ENCODE assay signal across 10 cellular contexts in the genomic region with DNA sequence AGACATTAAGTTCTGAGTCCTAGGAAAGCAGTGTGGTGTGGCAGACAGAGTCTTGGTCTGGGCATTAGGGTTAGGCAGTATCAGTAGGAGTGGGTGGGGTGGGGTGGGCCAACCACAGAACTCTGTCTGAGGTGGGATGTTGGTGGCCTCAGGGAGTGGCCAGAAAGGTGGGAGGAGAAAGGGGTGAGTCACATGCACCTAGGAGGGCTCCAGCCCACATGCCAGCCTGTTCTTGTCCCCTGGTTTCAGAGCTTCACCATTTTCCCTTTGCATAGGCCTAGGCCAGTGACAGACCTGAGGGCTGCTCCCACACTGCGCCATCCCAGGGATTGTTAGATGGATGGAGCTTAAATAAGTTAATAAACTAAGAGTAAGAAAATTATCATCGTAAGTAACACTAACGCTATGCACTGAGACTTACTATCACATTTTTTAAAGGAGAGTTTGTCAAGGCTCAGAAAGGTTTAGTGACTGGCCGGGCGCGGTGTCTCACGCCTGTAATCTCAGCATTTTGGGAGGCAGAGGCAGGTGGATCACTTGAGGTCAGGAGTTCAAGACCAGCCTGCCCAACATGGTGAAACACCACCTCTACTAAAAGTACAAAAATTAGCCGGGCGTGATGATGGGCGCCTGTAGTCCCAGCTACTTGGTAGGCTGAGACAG. TPM values are rescaled to one million over a fixed set of nuclear protein-coding genes. Genes with fewer than 3 reads are reported as not detected.
DNase-seq lines count a peak whose midpoint lies in the region; ATAC-seq and TF ChIP-seq lines count a peak whose summit lies in the region.
"Had no signal": no experiment of that assay in that cellular context is flagged by ENCODE, and none has a peak within 500 bp of the region (broad histone marks: within the 10 kb centered on the region; RNA-seq: fewer than 3 reads in every experiment).

No MANE protein-coding gene starts in this region.

- H3K36me3 Mint-ChIP-seq in activated naive CD4-positive, alpha-beta T cell treated with anti-CD3 and anti-CD28 coated beads, Interleukin-2, amount 50 U/mL, for 24 hours = no peaks in the 10 kb centered on the region
- H3K36me3 Mint-ChIP-seq in activated naive CD4-positive, alpha-beta T cell treated with anti-CD3 and anti-CD28 coated beads, Interleukin-2, amount 50 U/mL, for 72 hours = no peaks in the 10 kb centered on the region
- no peaks in the 10 kb centered on the region for H3K36me3 Mint-ChIP-seq in activated CD8-positive, alpha-beta T cell treated with anti-CD3 and anti-CD28 coated beads, Interleukin-2, amount 10 ng/mL, durations not matched to agents 7 days and 5 days (ENCODE audit: low read depth)

- 92 to 95% methylated on average over 10 of the region's 10 CpGs for WGBS in tibial nerve, 2 donors

- no peak for DNase-seq in activated naive CD4-positive, alpha-beta T cell treated with anti-CD3 and anti-CD28 coated beads, Interleukin-2, amount 50 U/mL, for 72 hours (ENCODE audit: low spot score in 2 of 2)
- no peak for DNase-seq in activated CD8-positive, alpha-beta T cell treated with anti-CD3 and anti-CD28 coated beads, Interleukin-2, amount 10 ng/mL, durations not matched to agents 7 days and 5 days
- DNase-seq in islet precursor cell (peak; percentile 71), tibial nerve (ENCODE audit: low spot score in 2 of 2) (no peak), AG08395 (ENCODE audit: low spot score) (no peak), NCI-H2029 treated with DMSO at 0.1 percent for 48 hours (lab: John Stamatoyannopoulos, UW) (no peak)
- DNase-seq: NCI-H2107 had no signal

- ATAC-seq in activated naive CD4-positive, alpha-beta T cell treated with anti-CD3 and anti-CD28 coated beads, Interleukin-2, amount 50 U/mL, for 72 hours = no peak
- ATAC-seq in activated CD8-positive, alpha-beta T cell treated with anti-CD3 and anti-CD28 coated beads, Interleukin-2, amount 10 ng/mL, durations not matched to agents 7 days and 5 days = no peak
- ATAC-seq in GM21360 (IDR thresholded peaks at IDR 0.05; ENCODE audit: unreplicated experiment) = no peak

- peak overlapping the region; percentile 60 for H3K4me3 Mint-ChIP-seq in activated naive CD4-positive, alpha-beta T cell treated with anti-CD3 and anti-CD28 coated beads, Interleukin-2, amount 50 U/mL, for 24 hours
- peak overlapping the region; percentile 5 for H3K4me3 Mint-ChIP-seq in activated CD8-positive, alpha-beta T cell treated with anti-CD3 and anti-CD28 coated beads, Interleukin-2, amount 10 ng/mL, durations not matched to agents 7 days and 5 days

- H3K27me3 Mint-ChIP-seq in activated naive CD4-positive, alpha-beta T cell treated with anti-CD3 and anti-CD28 coated beads, Interleukin-2, amount 50 U/mL, for 24 hours = no peaks in the 10 kb centered on the region
- peaks cover 2% of the 10 kb centered on the region for H3K27me3 Mint-ChIP-seq in activated CD8-positive, alpha-beta T cell treated with anti-CD3 and anti-CD28 coated beads, Interleukin-2, amount 10 ng/mL, durations not matched to agents 7 days and 5 days (ENCODE audit: low read depth)

- H3K9me3 ChIP-seq in tibial nerve = no peaks in the 10 kb centered on the region

- TF ChIP-seq CTCF in tibial nerve (IDR thresholded peaks at IDR 0.05) = no peak

- no peak overlapping the region for H3K4me3 ChIP-seq in tibial nerve

- TF ChIP-seq POLR2A in tibial nerve (IDR thresholded peaks at IDR 0.05) = no peak

- peaks cover 0 to 62% (median 28%) of the 10 kb centered on the region in 4 donors for H3K4me1 ChIP-seq in tibial nerve

- peak overlapping the region in 3 of 4 donors; percentile 68 to 87 (median 77) for H3K27ac ChIP-seq in tibial nerve

- CTCF ChIA-PET in activated CD8-positive, alpha-beta T cell treated with anti-CD3 and anti-CD28 coated beads, Interleukin-2, amount 10 ng/mL, durations not matched to agents 7 days and 5 days (lab: Charles Lee) = interaction anchor here (0.5 to 4.0 kb wide), 34 partner anchors 9 to 1051 kb away, joined by 3 to 44 read pairs (median 4); partner anchors contain the start of genes FLNB, HTD2 and RPP14

- peaks cover 6% of the 10 kb centered on the region for H3K4me1 Mint-ChIP-seq in activated naive CD4-positive, alpha-beta T cell treated with anti-CD3 and anti-CD28 coated beads, Interleukin-2, amount 50 U/mL, for 24 hours
- peaks cover 20% of the 10 kb centered on the region for H3K4me1 Mint-ChIP-seq in activated CD8-positive, alpha-beta T cell treated with anti-CD3 and anti-CD28 coated beads, Interleukin-2, amount 10 ng/mL, durations not matched to agents 7 days and 5 days (ENCODE audit: low read depth)

- H3K9me3 Mint-ChIP-seq in activated naive CD4-positive, alpha-beta T cell treated with anti-CD3 and anti-CD28 coated beads, Interleukin-2, amount 50 U/mL, for 24 hours = no peaks in the 10 kb centered on the region
- no peaks in the 10 kb centered on the region for H3K9me3 Mint-ChIP-seq in activated naive CD4-positive, alpha-beta T cell treated with anti-CD3 and anti-CD28 coated beads, Interleukin-2, amount 50 U/mL, for 72 hours
- no peaks in the 10 kb centered on the region for H3K9me3 Mint-ChIP-seq in activated CD8-positive, alpha-beta T cell treated with anti-CD3 and anti-CD28 coated beads, Interleukin-2, amount 10 ng/mL, durations not matched to agents 7 days and 5 days (ENCODE audit: insufficient read depth)
- H3K9me3 Mint-ChIP-seq: activated T-cell treated with anti-CD3 and anti-CD28 coated beads, Interleukin-2, amount 50 U/mL, for 24 hours had no signal

- no peak for TF ChIP-seq EP300 in tibial nerve (IDR thresholded peaks at IDR 0.05)

- H3K27ac Mint-ChIP-seq in activated naive CD4-positive, alpha-beta T cell treated with anti-CD3 and anti-CD28 coated beads, Interleukin-2, amount 50 U/mL, for 24 hours = no peak overlapping the region
- H3K27ac Mint-ChIP-seq in activated naive CD4-positive, alpha-beta T cell treated with anti-CD3 and anti-CD28 coated beads, Interleukin-2, amount 50 U/mL, for 72 hours = no peak overlapping the region
- H3K27ac Mint-ChIP-seq in activated CD8-positive, alpha-beta T cell treated with anti-CD3 and anti-CD28 coated beads, Interleukin-2, amount 10 ng/mL, durations not matched to agents 7 days and 5 days = no peak overlapping the region
- H3K27ac Mint-ChIP-seq: activated T-cell treated with anti-CD3 and anti-CD28 coated beads, Interleukin-2, amount 50 U/mL, for 24 hours had no signal

- peaks cover 0 to 2% (median 0%) of the 10 kb centered on the region in 3 donors for H3K36me3 ChIP-seq in tibial nerve

- POLR2A ChIA-PET in activated CD8-positive, alpha-beta T cell treated with anti-CD3 and anti-CD28 coated beads, Interleukin-2, amount 10 ng/mL, durations not matched to agents 7 days and 5 days (lab: Charles Lee) = interaction anchor here (1.2 kb wide), 1 partner anchor 129 kb away, joined by 4 read pairs; the partner anchor contains the start of genes HTD2 and RPP14

- H3K27me3 ChIP-seq in tibial nerve = no peaks in the 10 kb centered on the region

RNA-seq across cellular contexts. Expression of gene DNASE1L3, which starts 33.8 kb away (rescaled TPM):
- not detected for total RNA-seq in activated naive CD4-positive, alpha-beta T cell treated with anti-CD3 and anti-CD28 coated beads, Interleukin-2, amount 50 U/mL, for 72 hours
- total RNA-seq in activated CD8-positive, alpha-beta T cell treated with anti-CD3 and anti-CD28 coated beads, Interleukin-2, amount 10 ng/mL, durations not matched to agents 7 days and 5 days = not detected
- total RNA-seq in tibial nerve = 10 to 100 TPM in 1 of 4 donors, 1 to 10 TPM in 2, under 1 TPM in 1; 0.39 to 12.9 (median 1.5) TPM
